Comparison of ENCODE assay signal across 22 cellular contexts in the genomic region with DNA sequence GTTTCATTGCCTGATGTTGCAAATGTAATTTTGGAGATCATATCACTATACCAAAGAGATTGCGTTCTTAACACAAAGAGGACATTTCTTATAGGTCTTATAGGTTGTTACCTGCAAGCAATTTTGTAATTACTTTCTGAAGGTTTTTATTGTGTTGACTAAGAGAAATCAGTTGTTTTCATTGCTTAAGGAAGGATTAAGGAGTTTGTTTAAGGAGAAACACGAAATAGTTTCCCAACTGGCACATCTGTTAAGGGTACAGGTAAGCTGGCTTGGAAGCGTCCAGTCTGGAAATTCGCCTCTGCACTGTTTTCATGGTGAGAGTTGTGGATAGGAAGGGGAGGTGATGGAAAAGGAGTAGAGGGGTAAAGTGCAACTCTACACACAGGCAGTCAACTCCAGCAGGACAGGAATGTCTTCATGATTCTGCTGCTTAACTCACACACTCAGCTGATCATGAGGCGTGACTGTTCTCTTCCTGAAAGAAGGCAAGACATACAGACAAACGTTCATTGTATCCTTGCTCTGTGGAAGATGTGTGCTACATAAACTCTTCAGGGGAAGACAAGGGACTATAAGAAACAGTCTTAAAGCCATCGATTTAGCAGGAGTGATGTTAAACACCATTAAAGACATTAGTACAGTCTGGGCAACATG.
DNase-seq lines count a peak whose midpoint lies in the region; ATAC-seq, FAIRE-seq and TF ChIP-seq lines count a peak whose summit lies in the region.
"Had no signal": no experiment of that assay in that cellular context is flagged by ENCODE, and none has a peak within 500 bp of the region (broad histone marks: within the 10 kb centered on the region; RNA-seq: fewer than 3 reads in every experiment).

No MANE protein-coding gene starts in this region.

- H3K36me3 Mint-ChIP-seq in type B pancreatic cell = no peaks in the 10 kb centered on the region
- H3K36me3 Mint-ChIP-seq: IgD-negative memory B cell had no signal

- TF ChIP-seq POLR2A in HepG2 (IDR thresholded peaks at IDR 0.05; ENCODE audit: insufficient read depth in 1 of 2, low read depth in 2 of 2, low read length in 2 of 2) = no peak
- no peak for TF ChIP-seq POLR2A in right lobe of liver (IDR thresholded peaks at IDR 0.05)

- peaks cover 3% of the 10 kb centered on the region for H3K27me3 Mint-ChIP-seq in type B pancreatic cell

- no peaks in the 10 kb centered on the region for H3K36me3 ChIP-seq in HepG2 (replicated peaks in 1 of 2; ENCODE audit: control insufficient read depth in 1 of 2, insufficient read depth in 2 of 2, low read length in 2 of 2)
- H3K36me3 ChIP-seq in right lobe of liver = no peaks in the 10 kb centered on the region
- H3K36me3 ChIP-seq in colonic mucosa = no peaks in the 10 kb centered on the region

- H3K9me3 Mint-ChIP-seq in type B pancreatic cell = no peaks in the 10 kb centered on the region
- H3K9me3 Mint-ChIP-seq: IgD-negative memory B cell had no signal

- no peak overlapping the region for H3K4me3 ChIP-seq in HepG2 (replicated peaks in 1 of 3; ENCODE audit: insufficient read depth in 1 of 3, low read depth in 2 of 3, low read length in 3 of 3)
- H3K4me3 ChIP-seq in right lobe of liver = no peak overlapping the region
- H3K4me3 ChIP-seq in colonic mucosa = no peak overlapping the region
- H3K4me3 ChIP-seq: GM23248, SK-N-MC had no signal

- no peak overlapping the region for H2AFZ ChIP-seq in HepG2 (ENCODE audit: low read length)
- H2AFZ ChIP-seq: GM23248 had no signal

- H3K27me3 ChIP-seq in HepG2 (ENCODE audit: control insufficient read depth in 1 of 2, insufficient read depth in 2 of 2, low read length in 2 of 2) (no peaks in the 10 kb centered on the region), right lobe of liver (no peaks in the 10 kb centered on the region), colonic mucosa (no peaks in the 10 kb centered on the region)

- no peak for TF ChIP-seq CTCF in HepG2 (CRISPR knock-in tag; IDR thresholded peaks at IDR 0.05)
- no peak for TF ChIP-seq CTCF in right lobe of liver (IDR thresholded peaks at IDR 0.05)
- no peak for TF ChIP-seq CTCF in colonic mucosa (IDR thresholded peaks at IDR 0.05)
- TF ChIP-seq CTCF in type B pancreatic cell (conservative IDR thresholded peaks at IDR 0.05) = no peak

- H3K4me1 ChIP-seq in HepG2 (ENCODE audit: insufficient read depth, low read length) = peaks cover 73% of the 10 kb centered on the region
- H3K4me1 ChIP-seq in right lobe of liver = peaks cover 0 to 29% (median 13%) of the 10 kb centered on the region in 4 donors
- H3K4me1 ChIP-seq in colonic mucosa = peaks cover 12% of the 10 kb centered on the region

- CTCF ChIA-PET in HepG2 (lab: Yijun Ruan, JAX; ENCODE audit: low intra/inter-chr PET ratio, low total read pairs) = no interaction called here

- TF ChIP-seq EP300 in HepG2 (IDR thresholded peaks at IDR 0.05; ENCODE audit: low read depth in 2 of 2, low read length in 2 of 2) (no peak), HepG2 (CRISPR knock-in tag; IDR thresholded peaks at IDR 0.05; ENCODE audit: borderline replicate concordance) (no peak)

- ATAC-seq in HepG2 = no peak
- no peak for ATAC-seq in right lobe of liver
- ATAC-seq in left colon = peak; percentile 21
- ATAC-seq in HG02571 (IDR thresholded peaks at IDR 0.05; ENCODE audit: unreplicated experiment) = no peak
- no peak for ATAC-seq in HG03196 (IDR thresholded peaks at IDR 0.05; ENCODE audit: unreplicated experiment)

- WGBS in HepG2 (ENCODE audit: low lambda C conversion rate) = 85% methylated on average over 7 of the region's 7 CpGs
- 79% methylated on average over 7 of the region's 7 CpGs for WGBS in right lobe of liver (ENCODE audit: insufficient coverage, low coverage, low lambda C conversion rate, missing lambda C conversion rate)

- H3K4me2 ChIP-seq in HepG2 (ENCODE audit: low read depth, low read length) = no peak overlapping the region; the same call in 1 of the 2 replicates

- intact Hi-C loops in HepG2 (cut with micrococcal nuclease; ENCODE audit: unreplicated experiment) (no loop called here), right lobe of liver (cut with DNase I) (loop anchor here in 1 of 2 donors (10.0 kb wide), 1 partner anchor 65 kb away; a partner anchor contains a TSS), colonic mucosa (cut with DNase I) (loop anchor here (5.0 to 10.0 kb wide), 2 partner anchors 63 to 105 kb away; a partner anchor contains a TSS), left colon (cut with DNase I, micrococcal nuclease) (loop anchor here in 1 of 2 donors (10.0 kb wide), 1 partner anchor 95 kb away; no protein-coding TSS in a partner anchor)

- FAIRE-seq in HepG2 (lab: Jason Lieb, UNC) = no peak
- FAIRE-seq: GM12891 had no signal

- BruUV-seq in HepG2 (replicated peaks; lab: Mats Ljungman, UMichigan) = no TSS peak

- H3K9ac ChIP-seq in HepG2 (ENCODE audit: insufficient read depth, low read depth, low read length) = no peak overlapping the region
- H3K9ac ChIP-seq in colonic mucosa (ENCODE audit: low read depth in 2 of 2, low read length in 2 of 2) = no peak overlapping the region
- H3K9ac ChIP-seq: GM23248 had no signal

- H3K4me1 Mint-ChIP-seq in type B pancreatic cell (ENCODE audit: unreplicated experiment) = peaks cover 24% of the 10 kb centered on the region
- H3K4me1 Mint-ChIP-seq: IgD-negative memory B cell had no signal

- DNase-seq in HepG2 (ENCODE audit: low spot score) (no peak), right lobe of liver (no peak), colonic mucosa (peak; percentile 29), left colon (no peak), type B pancreatic cell (ENCODE audit: extremely low spot score, unreplicated experiment) (no peak), RKO (ENCODE audit: low spot score) (no peak)
- DNase-seq: DND-41, GM23248, HCEC 1CT, Karpas-422, NCI-H1417, NCI-H1694 treated with DMSO at 0.1 percent for 48 hours, NCI-H2081 treated with DMSO at 0.1 percent for 48 hours, NCI-H2171 treated with DMSO at 0.1 percent for 48 hours, NCI-H524 treated with DMSO at 0.1 percent for 48 hours, NCI-H82, Right ventricle myocardium superior had no signal

- no peak for TF ChIP-seq RAD21 in HepG2 (CRISPR knock-in tag; IDR thresholded peaks at IDR 0.05)

- H3K4me3 Mint-ChIP-seq in type B pancreatic cell = no peak overlapping the region
- H3K4me3 Mint-ChIP-seq: IgD-negative memory B cell had no signal

- H3K27ac ChIP-seq in HepG2 (ENCODE audit: extremely low read length, insufficient read depth, low read length) (no peak overlapping the region), right lobe of liver (no peak overlapping the region), colonic mucosa (no peak overlapping the region)
- H3K27ac ChIP-seq: GM23248, SK-N-MC had no signal

- no peaks in the 10 kb centered on the region for H4K20me1 ChIP-seq in HepG2 (ENCODE audit: insufficient read depth, low read length)

- H3K27ac Mint-ChIP-seq in type B pancreatic cell = peak overlapping the region; percentile 34

- H3K9me3 ChIP-seq in HepG2 (ENCODE audit: low read length) (no peaks in the 10 kb centered on the region), right lobe of liver (no peaks in the 10 kb centered on the region), colonic mucosa (no peaks in the 10 kb centered on the region)

- POLR2A ChIA-PET in HepG2 (lab: Yijun Ruan, JAX) = interaction anchor here (1.0 to 5.0 kb wide), 3 partner anchors 60 to 90 kb away, joined by 3 to 98 read pairs (median 5); no protein-coding TSS in a partner anchor

- in situ Hi-C loops in HepG2 (cut with HindIII; ENCODE audit: extremely low pct_ligation_motif_present, low pct_unique_long_range_greater_than_20kb) = loop anchor here (5.0 kb wide), 3 partner anchors 63 to 103 kb away; a partner anchor contains a TSS

- H3K79me2 ChIP-seq in HepG2 (ENCODE audit: insufficient read depth, low read length) = peaks cover 13% of the 10 kb centered on the region

TF ChIP-seq in HepG2, 621 proteins besides CTCF, POLR2A, EP300 and RAD21:
- TF ChIP-seq POGZ (CRISPR knock-in tag; IDR thresholded peaks at IDR 0.05) (0 out of 2 replicates have a peak, but pooled peaks have one; percentile 35), PTBP1 (IDR thresholded peaks at IDR 0.05; ENCODE audit: low read depth, low read length, poor library complexity, severe bottlenecking) (no peak), ZKSCAN5 (CRISPR knock-in tag; IDR thresholded peaks at IDR 0.05) (peak; percentile 99), HHEX (CRISPR knock-in tag; IDR thresholded peaks at IDR 0.05) (peak; percentile 38; the same call in 1 of the 2 replicates), ZNF224 (CRISPR knock-in tag; IDR thresholded peaks at IDR 0.05) (no peak), HNF4A (CRISPR knock-in tag; IDR thresholded peaks at IDR 0.05) (peak; percentile 61), ZMYM4 (CRISPR knock-in tag; IDR thresholded peaks at IDR 0.05) (peak; percentile 48; the same call in 1 of the 2 replicates), ZNF292 (CRISPR knock-in tag; IDR thresholded peaks at IDR 0.05; ENCODE audit: borderline replicate concordance, low read depth) (peak; percentile 53; the same call in 1 of the 2 replicates), THAP11 (CRISPR knock-in tag; IDR thresholded peaks at IDR 0.05) (0 out of 2 replicates have a peak, but pooled peaks have one; percentile 3), ZMYM2 (CRISPR knock-in tag; IDR thresholded peaks at IDR 0.05) (0 out of 2 replicates have a peak, but pooled peaks have one; percentile 49), SAP130 (CRISPR knock-in tag; IDR thresholded peaks at IDR 0.05; ENCODE audit: low read depth) (peak; percentile 11; the same call in 1 of the 2 replicates), RFXAP (CRISPR knock-in tag; IDR thresholded peaks at IDR 0.05; ENCODE audit: borderline replicate concordance) (no peak)
- TF ChIP-seq, protein P1, sequence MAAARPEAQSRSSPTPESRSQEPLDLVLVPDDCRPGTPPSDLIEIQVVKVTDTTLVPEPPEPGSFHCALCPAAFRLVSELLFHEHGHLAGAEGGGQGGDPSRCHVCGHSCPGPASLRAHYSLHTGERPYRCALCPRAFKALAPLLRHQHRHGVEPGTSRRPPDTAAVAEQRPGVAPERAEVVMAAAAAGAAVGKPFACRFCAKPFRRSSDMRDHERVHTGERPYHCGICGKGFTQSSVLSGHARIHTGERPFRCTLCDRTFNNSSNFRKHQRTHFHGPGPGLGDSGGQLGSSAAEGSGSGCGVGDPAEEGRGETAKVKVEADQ (CRISPR knock-in tag; IDR thresholded peaks at IDR 0.05; ENCODE audit: borderline replicate concordance) = peak; percentile 63; the same call in 1 of the 2 replicates
- TF ChIP-seq, protein P2, sequence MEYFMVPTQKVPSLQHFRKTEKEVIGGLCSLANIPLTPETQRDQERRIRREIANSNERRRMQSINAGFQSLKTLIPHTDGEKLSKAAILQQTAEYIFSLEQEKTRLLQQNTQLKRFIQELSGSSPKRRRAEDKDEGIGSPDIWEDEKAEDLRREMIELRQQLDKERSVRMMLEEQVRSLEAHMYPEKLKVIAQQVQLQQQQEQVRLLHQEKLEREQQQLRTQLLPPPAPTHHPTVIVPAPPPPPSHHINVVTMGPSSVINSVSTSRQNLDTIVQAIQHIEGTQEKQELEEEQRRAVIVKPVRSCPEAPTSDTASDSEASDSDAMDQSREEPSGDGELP (IDR thresholded peaks at IDR 0.05; ENCODE audit: borderline replicate concordance, low read depth) = peak; percentile 72; the same call in 1 of the 2 replicates
